8 cellular contexts compared by ENCODE assay signal in the genomic region with DNA sequence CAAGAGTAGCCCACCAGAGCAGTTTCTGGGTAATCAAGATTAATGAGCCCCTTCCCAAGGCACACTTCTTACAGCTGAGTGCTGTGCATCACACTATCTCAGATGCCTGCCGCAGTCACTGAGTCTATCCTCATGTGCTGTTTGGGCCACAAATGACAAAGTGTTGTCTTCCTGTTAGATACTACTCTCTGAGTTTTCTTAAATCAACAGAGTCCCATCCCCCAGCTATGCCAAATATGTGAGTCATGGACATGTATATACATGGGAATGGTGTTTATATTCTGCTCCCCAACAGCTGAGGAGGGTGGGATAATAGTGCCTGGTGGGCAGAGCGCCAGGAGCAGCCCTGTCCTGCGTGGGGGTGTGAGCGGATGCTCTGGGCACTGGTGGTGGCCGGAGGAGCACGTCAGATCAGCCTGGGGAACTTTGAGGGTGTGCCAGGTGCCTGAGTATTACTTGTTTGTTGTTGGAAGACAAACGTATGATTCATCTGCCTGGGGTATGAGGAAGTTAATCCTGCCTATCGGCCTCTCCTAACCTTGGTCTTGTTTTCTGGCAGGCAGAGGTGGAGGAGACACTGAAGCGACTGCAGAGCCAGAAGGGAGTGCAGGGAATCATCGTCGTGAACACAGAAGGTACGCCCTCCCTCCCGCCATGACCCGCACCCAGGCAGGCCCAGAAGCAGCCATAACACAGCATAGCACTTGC. TPM values are rescaled to one million over a fixed set of nuclear protein-coding genes. Genes with fewer than 3 reads are reported as not detected.
DNase-seq lines count a peak whose midpoint lies in the region; ATAC-seq and TF ChIP-seq lines count a peak whose summit lies in the region.

No MANE protein-coding gene starts in this region.

- peak; percentile 97 for DNase-seq in Daoy (ENCODE audit: low read depth)
- DNase-seq in endodermal cell: no peak
- DNase-seq in midbrain (lab: John Stamatoyannopoulos, UW): peak; percentile 53
- DNase-seq in aorta: peak; percentile 87 to 90
- DNase-seq in middle frontal gyrus (ENCODE audit: extremely low spot score, low spot score): no peak

- H3K4me1 ChIP-seq in endodermal cell (ENCODE audit: control insufficient read depth, insufficient read depth, low read length): peaks cover 3% of the 10 kb centered on the region
- H3K4me1 ChIP-seq in aorta (ENCODE audit: control insufficient read depth in 1 of 2, insufficient read depth in 2 of 2, low read length in 2 of 2): peaks cover 0 to 1% of the 10 kb centered on the region in 2 donors

- H3K4me3 ChIP-seq in endodermal cell (ENCODE audit: low read length) (no peak overlapping the region), aorta (ENCODE audit: low read length in 2 of 2) (no peak overlapping the region)

- TF ChIP-seq CTCF in endodermal cell (conservative IDR thresholded peaks at IDR 0.05): no peak

- H3K9me3 ChIP-seq in endodermal cell (ENCODE audit: control insufficient read depth, low read length) (no peaks in the 10 kb centered on the region), aorta (ENCODE audit: control insufficient read depth, low read length) (no peaks in the 10 kb centered on the region)

- H3K4me3 Mint-ChIP-seq in endodermal cell: no peak overlapping the region

- H3K9me3 Mint-ChIP-seq in endodermal cell: no peaks in the 10 kb centered on the region

- H3K9ac ChIP-seq in endodermal cell (ENCODE audit: extremely low read depth, low read length, poor library complexity, severe bottlenecking): no peak overlapping the region

- no peaks in the 10 kb centered on the region for H3K27me3 ChIP-seq in endodermal cell (ENCODE audit: control insufficient read depth, insufficient read depth, low read length, poor library complexity, severe bottlenecking)
- no peaks in the 10 kb centered on the region for H3K27me3 ChIP-seq in aorta (ENCODE audit: control insufficient read depth in 1 of 2, insufficient read depth in 2 of 2, low read length in 1 of 2)

- H3K36me3 ChIP-seq in endodermal cell (ENCODE audit: control insufficient read depth, insufficient read depth, low read length): peaks cover 80% of the 10 kb centered on the region
- peaks cover 0 to 2% of the 10 kb centered on the region in 2 donors for H3K36me3 ChIP-seq in aorta (ENCODE audit: control insufficient read depth in 1 of 2, insufficient read depth in 2 of 2, low read length in 1 of 2)

- H3K27me3 Mint-ChIP-seq in endodermal cell (ENCODE audit: insufficient read depth): no peaks in the 10 kb centered on the region

- ATAC-seq in aorta (ENCODE audit: low FRiP score) (peak; percentile 86), HG02798 (IDR thresholded peaks at IDR 0.05; ENCODE audit: poor library complexity, unreplicated experiment) (no peak), HG03460 (IDR thresholded peaks at IDR 0.05; ENCODE audit: unreplicated experiment) (no peak)

- peak overlapping the region; percentile 12 for H3K27ac Mint-ChIP-seq in endodermal cell

- peaks cover 20% of the 10 kb centered on the region for H3K4me1 Mint-ChIP-seq in endodermal cell

- WGBS in endodermal cell (ENCODE audit: insufficient coverage in 1 of 2, insufficient read length in 1 of 2), 2 experiments: 89 to 90% methylated on average over 8 to 14 of the region's 14 CpGs
- 19 to 21% methylated on average over 14 of the region's 14 CpGs for WGBS in aorta, 2 donors

- intact Hi-C loops in aorta (cut with DNase I): loop anchor here in 1 of 2 donors (10.0 kb wide), 1 partner anchor 211 kb away; no protein-coding TSS in a partner anchor

- H3K27ac ChIP-seq in endodermal cell (ENCODE audit: low read depth, low read length) (no peak overlapping the region), aorta (ENCODE audit: low read depth in 1 of 2, low read length in 2 of 2) (peak overlapping the region in 1 of 2 donors; percentile 69)

- peaks cover 76% of the 10 kb centered on the region for H3K36me3 Mint-ChIP-seq in endodermal cell (ENCODE audit: low read depth)

TF ChIP-seq in PFSK-1, 5 proteins besides CTCF, POLR2A, EP300 and RAD21:
- TF ChIP-seq REST (IDR thresholded peaks at IDR 0.05; ENCODE audit: insufficient read depth in 1 of 2, low read depth in 2 of 2, low read length in 2 of 2) (0 out of 4 replicates have a peak, but pooled peaks of 1 of the 2 experiments have one; percentile 57), SIN3A (IDR thresholded peaks at IDR 0.05; ENCODE audit: borderline replicate concordance, insufficient read depth, low read length) (peak; percentile 99), POLR2AphosphoS5 (IDR thresholded peaks at IDR 0.05; ENCODE audit: low read depth, low read length) (no peak), FOXP2 (optimal IDR thresholded peaks at IDR 0.05; ENCODE audit: borderline replicate concordance, extremely low read depth, extremely low read length, insufficient read depth) (peak; percentile 97), TAF1 (IDR thresholded peaks at IDR 0.05; ENCODE audit: borderline replicate concordance, insufficient read depth, low read length) (peak; percentile 25; the same call in 1 of the 2 replicates)

RNA-seq across cellular contexts. Expression of gene DYNLRB1, which starts 9.6 kb away (rescaled TPM):
- total RNA-seq in Daoy (2014; rRNA removed; shearing (Covaris generic)): 66.2 and 122 TPM in 2 replicates
- 257 TPM for polyA plus RNA-seq in PFSK-1 (2012; ENCODE audit: insufficient read length, low read depth)
- total RNA-seq in endodermal cell: 100 to 1,000 TPM; 194 to 213 TPM
- 214 TPM for polyA plus RNA-seq in endodermal cell (2013, experiment 1 of 2)
- 205 TPM for polyA plus RNA-seq in endodermal cell (2013, experiment 2 of 2)
- 100 to 1,000 TPM; 120 to 143 TPM for total RNA-seq in aorta
- polyA plus RNA-seq in aorta: 100 to 1,000 TPM; 302 to 305 TPM

RNA-seq across cellular contexts. Expression of gene MAP1LC3A, which starts 32.7 kb away (rescaled TPM):
- total RNA-seq in Daoy (2014; rRNA removed; shearing (Covaris generic)): 1.5 and 2.5 TPM in 2 replicates
- 49.5 TPM for polyA plus RNA-seq in PFSK-1 (2012; ENCODE audit: insufficient read length, low read depth)
- total RNA-seq in endodermal cell (10 to 100 TPM; 19.0 to 41.6 TPM), aorta (10 to 100 TPM; 45.0 to 46.1 TPM)
- polyA plus RNA-seq in endodermal cell (2013, experiment 1 of 2): 31.0 TPM
- polyA plus RNA-seq in endodermal cell (2013, experiment 2 of 2): 29.1 TPM
- polyA plus RNA-seq in aorta: 10 to 100 TPM; 32.6 to 92.9 TPM

Comparison
In these comparisons a context has a peak if more than half of its experiments do, and no peak if none do; other contexts are left out.
1. DNase-seq: peak in Daoy (single experiment), midbrain (single experiment) and aorta (2 of 2); none in endodermal cell (single experiment) and middle frontal gyrus (single experiment).